Comparison of ENCODE assay signal across 18 cellular contexts in the genomic region with DNA sequence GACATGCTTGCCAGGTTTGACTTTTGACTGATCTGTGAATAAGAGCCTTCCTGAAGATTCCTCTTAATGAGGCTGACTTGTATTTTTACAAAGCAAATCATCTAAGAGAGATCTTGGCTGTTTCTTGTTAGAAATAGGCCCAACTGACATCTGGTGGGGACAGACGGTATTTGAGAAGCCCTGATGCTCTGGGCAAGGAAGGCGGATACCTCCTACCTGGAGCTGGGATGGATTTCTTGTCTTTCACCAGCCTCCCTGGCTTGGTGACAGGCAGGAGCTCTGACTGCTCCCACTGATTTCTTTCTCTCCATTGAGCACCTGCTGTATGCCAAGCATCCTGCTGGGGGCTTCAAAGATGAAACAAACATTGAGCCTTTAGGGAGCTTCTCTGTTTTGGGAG.
"Had no signal": no experiment of that assay in that cellular context is flagged by ENCODE, and none has a peak within 500 bp of the region (broad histone marks: within the 10 kb centered on the region; RNA-seq: fewer than 3 reads in every experiment).

No MANE protein-coding gene starts in this region.

- H3K27me3 Mint-ChIP-seq: naive thymus-derived CD4-positive, alpha-beta T cell had no signal

- H3K27ac ChIP-seq: epithelial cell of prostate, esophagus muscularis mucosa, gastroesophageal sphincter, suprapubic skin, tibial artery, upper lobe of left lung, uterus had no signal

- H3K4me1 ChIP-seq: suprapubic skin, upper lobe of left lung, uterus had no signal

- H3K27me3 ChIP-seq: esophagus muscularis mucosa, gastroesophageal sphincter, suprapubic skin, tibial artery, upper lobe of left lung, uterus had no signal

- DNase-seq: effector memory CD4-positive, alpha-beta T cell; glutamatergic neuron; islet precursor cell; mammary epithelial cell; naive thymus-derived CD4-positive, alpha-beta T cell; right cardiac atrium; small intestine; stimulated activated CD4-positive, alpha-beta T cell treated with anti-CD3 and anti-CD28 coated beads, Interleukin-12 subunit alpha, Interleukin-12 subunit beta, amount 100 ng/mL, for 4 hours; stimulated activated naive CD8-positive, alpha-beta T cell treated with anti-CD3 and anti-CD28 coated beads, Interleukin-15, Interleukin-2, amounts not matched to agents 100 U/mL and 50 U/mL, for 24 hours; tibial artery; upper lobe of left lung; uterus had no signal

- ATAC-seq: gastroesophageal sphincter; left lobe of liver; naive thymus-derived CD4-positive, alpha-beta T cell; stimulated activated naive CD8-positive, alpha-beta T cell treated with anti-CD3 and anti-CD28 coated beads, Interleukin-15, Interleukin-2, amounts not matched to agents 100 U/mL and 50 U/mL, for 24 hours had no signal

- H3K4me3 Mint-ChIP-seq: naive thymus-derived CD4-positive, alpha-beta T cell; neural crest cell had no signal

- H3K9me3 Mint-ChIP-seq: naive thymus-derived CD4-positive, alpha-beta T cell; neural crest cell had no signal
